11 cellular contexts compared by ENCODE assay signal in genomic region chr15:38818156-38818745, GRCh38.
DNase-seq lines count a peak whose midpoint lies in the region; ATAC-seq, FAIRE-seq and TF ChIP-seq lines count a peak whose summit lies in the region.
"Had no signal": no experiment of that assay in that cellular context is flagged by ENCODE, and none has a peak within 500 bp of the region (broad histone marks: within the 10 kb centered on the region; RNA-seq: fewer than 3 reads in every experiment).

No MANE protein-coding gene starts in this region.

- CTCF ChIA-PET in Panc1 (lab: Charles Lee) = no interaction called here

- ATAC-seq in left cardiac atrium = no peak
- peak; percentile 65 for ATAC-seq in Panc1
- no peak for ATAC-seq in foreskin keratinocyte
- no peak for ATAC-seq in omental fat pad (ENCODE audit: low FRiP score)
- no peak for ATAC-seq in left lung

- no peaks in the 10 kb centered on the region for H3K27me3 ChIP-seq in Panc1 (ENCODE audit: control insufficient read depth, insufficient read depth, low read length)
- H3K27me3 ChIP-seq in keratinocyte (ENCODE audit: control insufficient read depth, extremely low read depth, insufficient read depth, low read length) = no peaks in the 10 kb centered on the region
- H3K27me3 ChIP-seq in foreskin keratinocyte = peaks cover 3% of the 10 kb centered on the region
- no peaks in the 10 kb centered on the region for H3K27me3 ChIP-seq in left lung
- H3K27me3 ChIP-seq: right lobe of liver, SJSA1 had no signal

- no peaks in the 10 kb centered on the region for H3K79me2 ChIP-seq in keratinocyte (ENCODE audit: control insufficient read depth, insufficient read depth, low read length)

- no peak overlapping the region for H2AFZ ChIP-seq in keratinocyte (ENCODE audit: control insufficient read depth, low read length)

- TF ChIP-seq CTCF in Panc1 (IDR thresholded peaks at IDR 0.05) (no peak), keratinocyte (optimal IDR thresholded peaks at IDR 0.05 in 1 of 3, IDR thresholded peaks at IDR 0.05 in 1 of 3, conservative IDR thresholded peaks at IDR 0.05 in 1 of 3; ENCODE audit: extremely low read depth in 1 of 3, insufficient read depth in 2 of 3, low read length in 3 of 3) (no peak), foreskin keratinocyte (conservative IDR thresholded peaks at IDR 0.05) (no peak), omental fat pad (IDR thresholded peaks at IDR 0.05) (no peak), left lung (IDR thresholded peaks at IDR 0.05) (no peak)

- no peaks in the 10 kb centered on the region for H4K20me1 ChIP-seq in keratinocyte (ENCODE audit: control insufficient read depth, extremely low read depth, insufficient read depth, low read length)

- no peak for FAIRE-seq in keratinocyte (lab: Jason Lieb, UNC)

- H3K27ac ChIP-seq in Panc1 (ENCODE audit: low read length) = peak overlapping the region; percentile 34; the same call in 1 of the 2 replicates
- no peak overlapping the region for H3K27ac ChIP-seq in keratinocyte (ENCODE audit: control insufficient read depth, insufficient read depth, low read length)
- H3K27ac ChIP-seq in foreskin keratinocyte = no peak overlapping the region
- H3K27ac ChIP-seq in left lung = no peak overlapping the region
- H3K27ac ChIP-seq: right lobe of liver, SJSA1 had no signal

- H3K4me1 ChIP-seq in Panc1 (ENCODE audit: control insufficient read depth, insufficient read depth, low read length) = peaks cover 7% of the 10 kb centered on the region
- H3K4me1 ChIP-seq in keratinocyte (ENCODE audit: control insufficient read depth, extremely low read depth, insufficient read depth, low read length) = peaks cover 4% of the 10 kb centered on the region
- no peaks in the 10 kb centered on the region for H3K4me1 ChIP-seq in foreskin keratinocyte
- H3K4me1 ChIP-seq in left lung = no peaks in the 10 kb centered on the region
- H3K4me1 ChIP-seq: right lobe of liver had no signal

- no TSS peak for BruUV-seq in Panc1 (replicated peaks; lab: Mats Ljungman, UMichigan)

- DNase-seq in left cardiac atrium (peak; percentile 17), cardiac septum (ENCODE audit: low spot score) (no peak), Panc1 (ENCODE audit: low read depth, low spot score) (no peak), keratinocyte (ENCODE audit: low read depth, low spot score) (no peak), activated gamma-delta T cell (lab: John Stamatoyannopoulos, UW) (no peak), foreskin keratinocyte (no peak), omental fat pad (ENCODE audit: low spot score) (no peak), left lung (no peak)
- DNase-seq: MV-4-11 had no signal

- in situ Hi-C loops in Panc1 (cut with HindIII; ENCODE audit: low pct_unique_long_range_greater_than_20kb, low sequenced_read_pairs) = no loop called here

- dilution Hi-C loops in keratinocyte (cut with MboI; ENCODE audit: extremely low pct_ligation_motif_present, low sequenced_read_pairs) = no loop called here

- no peak overlapping the region for H3K4me3 ChIP-seq in Panc1 (ENCODE audit: low read depth in 2 of 2, low read length in 2 of 2)
- no peak overlapping the region for H3K4me3 ChIP-seq in keratinocyte (ENCODE audit: control insufficient read depth in 2 of 3, extremely low read depth in 1 of 3, insufficient read depth in 2 of 3, low read depth in 1 of 3, low read length in 3 of 3)
- no peak overlapping the region for H3K4me3 ChIP-seq in left lung
- H3K4me3 ChIP-seq: right lobe of liver, SJSA1 had no signal

- no peaks in the 10 kb centered on the region for H3K9me3 ChIP-seq in Panc1 (ENCODE audit: control insufficient read depth, insufficient read depth, low read depth, low read length)
- no peaks in the 10 kb centered on the region for H3K9me3 ChIP-seq in keratinocyte (ENCODE audit: control insufficient read depth, low read depth, low read length)
- no peaks in the 10 kb centered on the region for H3K9me3 ChIP-seq in left lung
- H3K9me3 ChIP-seq: right lobe of liver, SJSA1 had no signal

- H3K9ac ChIP-seq in keratinocyte (ENCODE audit: control insufficient read depth, extremely low read depth, insufficient read depth, low read length) = no peak overlapping the region

- peak overlapping the region; percentile 51 for H3K4me2 ChIP-seq in keratinocyte (ENCODE audit: control insufficient read depth, extremely low read depth, insufficient read depth, low read depth, low read length)

- intact Hi-C loops in left cardiac atrium (cut with DNase I) (loop anchor here in 1 of 2 donors (5.0 kb wide), 4 partner anchors 174 to 939 kb away; partner anchors contain the start of gene THBS1), cardiac septum (cut with DNase I) (loop anchor here (5.0 to 10.0 kb wide), 4 partner anchors 174 to 939 kb away; no protein-coding TSS in a partner anchor), Panc1 (cut with micrococcal nuclease; ENCODE audit: unreplicated experiment) (loop anchor here (5.0 to 10.0 kb wide), 4 partner anchors 113 to 764 kb away; partner anchors contain the start of gene THBS1), left lung (cut with DNase I) (loop anchor here in 1 of 2 donors (10.0 kb wide), 1 partner anchor 177 kb away; no protein-coding TSS in a partner anchor)

- no peaks in the 10 kb centered on the region for H3K36me3 ChIP-seq in Panc1 (ENCODE audit: control insufficient read depth, insufficient read depth, low read length)
- no peaks in the 10 kb centered on the region for H3K36me3 ChIP-seq in keratinocyte (ENCODE audit: control insufficient read depth in 2 of 2, extremely low read depth in 1 of 2, insufficient read depth in 2 of 2, low read length in 2 of 2)
- no peaks in the 10 kb centered on the region for H3K36me3 ChIP-seq in left lung
- H3K36me3 ChIP-seq: right lobe of liver, SJSA1 had no signal

- no peaks in the 10 kb centered on the region for H3K9me1 ChIP-seq in keratinocyte (ENCODE audit: control insufficient read depth, extremely low read depth, insufficient read depth, low read length)

- POLR2A ChIA-PET in Panc1 (lab: Charles Lee) = no interaction called here
